ENCODE assay signal across 15 cellular contexts in genomic region chr10:124110882-124111281, GRCh38. TPM values are rescaled to one million over a fixed set of nuclear protein-coding genes. Genes with fewer than 3 reads are reported as not detected.
DNase-seq lines count a peak whose midpoint lies in the region; ATAC-seq and TF ChIP-seq lines count a peak whose summit lies in the region.
"Had no signal": no experiment of that assay in that cellular context is flagged by ENCODE, and none has a peak within 500 bp of the region (broad histone marks: within the 10 kb centered on the region; RNA-seq: fewer than 3 reads in every experiment).

No MANE protein-coding gene starts in this region.

- no peaks in the 10 kb centered on the region for H3K9me2 ChIP-seq in DOHH2 (replicated peaks; ENCODE audit: control insufficient read depth, low read length)

- TF ChIP-seq CTCF in DOHH2 (IDR thresholded peaks at IDR 0.05; ENCODE audit: low read depth, low read length, poor library complexity, severe bottlenecking) (no peak), neural crest cell (conservative IDR thresholded peaks at IDR 0.05) (no peak), testis (IDR thresholded peaks at IDR 0.05) (no peak)

- DNase-seq in neural crest cell (ENCODE audit: low read depth, low spot score) (no peak), testis (no peak)
- DNase-seq: C1 segment of cervical spinal cord; Calu3; CD4-positive, alpha-beta memory T cell; COR-L47; DMS53; DMS79 treated with DMSO at 0.1 percent for 48 hours; H9 had no signal

- H3K27ac ChIP-seq in BLaER1 = no peak overlapping the region
- no peak overlapping the region for H3K27ac ChIP-seq in DOHH2 (ENCODE audit: low read depth, low read length)
- no peak overlapping the region for H3K27ac ChIP-seq in testis

- no peak for ATAC-seq in GM18867 (IDR thresholded peaks at IDR 0.05; ENCODE audit: unreplicated experiment)
- ATAC-seq in HG03135 (IDR thresholded peaks at IDR 0.05; ENCODE audit: unreplicated experiment) = no peak
- ATAC-seq: GM23338, HCT116 had no signal

- no peaks in the 10 kb centered on the region for H3K27me3 ChIP-seq in BLaER1
- no peaks in the 10 kb centered on the region for H3K27me3 ChIP-seq in DOHH2 (ENCODE audit: control insufficient read depth, low read length)
- no peaks in the 10 kb centered on the region for H3K27me3 ChIP-seq in testis

- peaks cover 9% of the 10 kb centered on the region for H3K27me3 Mint-ChIP-seq in neural crest cell (ENCODE audit: low read depth)

- TF ChIP-seq POLR2A in testis (IDR thresholded peaks at IDR 0.05) = no peak

- H3K9me3 ChIP-seq in BLaER1 (no peaks in the 10 kb centered on the region), DOHH2 (ENCODE audit: control insufficient read depth, insufficient read depth, low read length) (no peaks in the 10 kb centered on the region), testis (no peaks in the 10 kb centered on the region)

- H3K4me2 ChIP-seq in BLaER1 (peak overlapping the region; percentile 87), DOHH2 (ENCODE audit: low read length) (peak overlapping the region; percentile 2; the same call in 1 of the 2 replicates)
- H3K4me2 ChIP-seq: GM23338 had no signal

- intact Hi-C loops in testis (cut with DNase I; ENCODE audit: low total_unique reads) = no loop called here

- H3K79me2 ChIP-seq in DOHH2 (ENCODE audit: control insufficient read depth, low read length) = no peaks in the 10 kb centered on the region

- peaks cover 94% of the 10 kb centered on the region for H3K4me1 ChIP-seq in BLaER1
- H3K4me1 ChIP-seq in DOHH2 (ENCODE audit: control insufficient read depth, low read length) = peaks cover 47% of the 10 kb centered on the region
- peaks cover 10% of the 10 kb centered on the region for H3K4me1 ChIP-seq in testis

- H3K4me1 Mint-ChIP-seq in neural crest cell = peaks cover 12% of the 10 kb centered on the region

- H3K9me3 Mint-ChIP-seq in neural crest cell = no peaks in the 10 kb centered on the region
- H3K9me3 Mint-ChIP-seq: CD4-positive, alpha-beta memory T cell; GM23338; H9 had no signal

- H3K36me3 ChIP-seq in BLaER1 (no peaks in the 10 kb centered on the region), DOHH2 (ENCODE audit: control insufficient read depth, low read length) (no peaks in the 10 kb centered on the region), testis (ENCODE audit: low read depth, missing control alignments) (no peaks in the 10 kb centered on the region)

- H4K20me1 ChIP-seq in BLaER1 (no peaks in the 10 kb centered on the region), DOHH2 (ENCODE audit: control insufficient read depth, insufficient read depth, low read depth, low read length) (no peaks in the 10 kb centered on the region)

- no peak overlapping the region for H3K9ac ChIP-seq in BLaER1

- no peak overlapping the region for H3K4me3 Mint-ChIP-seq in neural crest cell
- H3K4me3 Mint-ChIP-seq: CD4-positive, alpha-beta memory T cell; GM23338; H9 had no signal

- WGBS in testis, 2 donors = 91 to 97% methylated on average over 5 of the region's 5 CpGs

- no peaks in the 10 kb centered on the region for H3K36me3 Mint-ChIP-seq in neural crest cell (ENCODE audit: low read depth)
- H3K36me3 Mint-ChIP-seq: CD4-positive, alpha-beta memory T cell had no signal

- H3F3A ChIP-seq in DOHH2 (ENCODE audit: control insufficient read depth, insufficient read depth) = no peaks in the 10 kb centered on the region

- peak overlapping the region; percentile 69 for H3K27ac Mint-ChIP-seq in neural crest cell (ENCODE audit: unreplicated experiment)
- H3K27ac Mint-ChIP-seq: CD4-positive, alpha-beta memory T cell; GM23338; H9 had no signal

- H3K4me3 ChIP-seq in BLaER1 (no peak overlapping the region), DOHH2 (ENCODE audit: low read length) (no peak overlapping the region), testis (no peak overlapping the region)
- H3K4me3 ChIP-seq: GM23338 had no signal

RNA-seq across cellular contexts. Expression of gene CHST15, which starts 17.5 kb away (rescaled TPM):
- total RNA-seq in neural crest cell (1.3 and 1.5 TPM in 2 replicates), testis (10 to 100 TPM in 1 of 2 donors, 1 to 10 TPM in 1; 9.3 to 11.5 TPM)
- 12.8 TPM for polyA plus RNA-seq in testis (ENCODE audit: insufficient read depth, low read depth, low replicate concordance)
